In the genomic region with DNA sequence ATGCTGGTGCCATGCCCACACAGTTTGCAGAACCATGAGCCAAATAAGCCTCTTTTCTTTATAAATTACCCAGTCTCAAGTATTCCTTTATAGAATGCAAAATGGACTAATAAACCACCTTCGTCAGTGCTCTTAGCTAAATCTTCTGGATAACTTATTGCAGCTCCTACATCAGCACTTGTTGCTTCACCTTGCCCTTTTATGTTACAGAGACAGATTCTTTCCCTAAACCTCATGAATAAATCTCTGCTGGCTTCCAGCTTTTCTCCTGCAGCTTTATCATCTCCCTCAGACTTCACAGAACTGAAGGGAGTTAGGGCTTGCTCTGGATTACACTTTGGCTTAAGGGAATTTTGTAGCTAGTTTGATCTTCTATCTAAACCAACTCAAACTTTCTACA, we compare ENCODE assay signal across 23 cellular contexts.
"Had no signal": no experiment of that assay in that cellular context is flagged by ENCODE, and none has a peak within 500 bp of the region (broad histone marks: within the 10 kb centered on the region; RNA-seq: fewer than 3 reads in every experiment).

No MANE protein-coding gene starts in this region.

- H3K27me3 ChIP-seq: adrenal gland, breast epithelium, esophagus squamous epithelium, gastrocnemius medialis, spleen, upper lobe of left lung had no signal

- H3K27ac ChIP-seq: adrenal gland, breast epithelium, esophagus squamous epithelium, gastrocnemius medialis, left ventricle myocardium inferior, spleen, thoracic aorta, upper lobe of left lung had no signal

- H3K4me3 ChIP-seq: adrenal gland, breast epithelium, esophagus squamous epithelium, gastrocnemius medialis, left ventricle myocardium inferior, spleen, thoracic aorta, upper lobe of left lung had no signal

- H3K4me3 Mint-ChIP-seq: activated naive CD8-positive, alpha-beta T cell; activated T-cell treated with anti-CD3 and anti-CD28 coated beads, Interleukin-2, amount 50 U/mL, for 4 hours; neural crest cell had no signal

- H3K9me3 ChIP-seq: adrenal gland, breast epithelium, esophagus squamous epithelium, gastrocnemius medialis, left ventricle myocardium inferior, spleen, thoracic aorta, upper lobe of left lung had no signal

- H3K36me3 ChIP-seq: breast epithelium, thoracic aorta had no signal

- H3K4me1 ChIP-seq: breast epithelium had no signal

- H3K27ac Mint-ChIP-seq: activated naive CD8-positive, alpha-beta T cell; activated T-helper 2 cell treated with anti-CD3 and anti-CD28 coated beads, Interferon-gamma antibody, Interleukin-2, Interleukin-4, amounts not matched to agents 10 μg/mL and 5 μg/mL and 100 μg/mL, durations not matched to agents 14 hours and 24 hours and 36 hours had no signal

- H3K9me3 Mint-ChIP-seq: activated T-cell treated with anti-CD3 and anti-CD28 coated beads, Interleukin-2, amount 50 U/mL, for 4 hours; activated T-helper 2 cell treated with anti-CD3 and anti-CD28 coated beads, Interferon-gamma antibody, Interleukin-2, Interleukin-4, amounts not matched to agents 10 μg/mL and 5 μg/mL and 100 μg/mL, durations not matched to agents 14 hours and 24 hours and 36 hours; neural crest cell had no signal

- DNase-seq: activated CD8-positive, alpha-beta memory T cell treated with anti-CD3 and anti-CD28 coated beads for 24 hours; activated CD8-positive, alpha-beta memory T cell treated with anti-CD3 and anti-CD28 coated beads, Interleukin-2, amount 50 U/mL, for 4 hours; activated naive CD4-positive, alpha-beta T cell; activated T-cell treated with anti-CD3 and anti-CD28 coated beads, Interleukin-2, amount 50 U/mL, for 4 hours; adrenal gland; dermis blood vessel endothelial cell; esophagus squamous epithelium; gastrocnemius medialis; head of caudate nucleus; hypothalamus; left ventricle myocardium inferior; spleen; stimulated activated CD4-positive, alpha-beta T cell treated with anti-CD3 and anti-CD28 coated beads, Interleukin-4, amount 100 ng/mL, for 1 hour; stimulated activated naive CD4-positive, alpha-beta T cell; T-helper 1 cell; upper lobe of left lung had no signal

- H3K27me3 Mint-ChIP-seq: activated naive CD8-positive, alpha-beta T cell had no signal

- ATAC-seq: activated T-cell treated with anti-CD3 and anti-CD28 coated beads, Interleukin-2, amount 50 U/mL, for 4 hours; gastrocnemius medialis had no signal

- FAIRE-seq: astrocyte, TTC549 had no signal
